Comparison of ENCODE assay signal across 22 cellular contexts in the genomic region with DNA sequence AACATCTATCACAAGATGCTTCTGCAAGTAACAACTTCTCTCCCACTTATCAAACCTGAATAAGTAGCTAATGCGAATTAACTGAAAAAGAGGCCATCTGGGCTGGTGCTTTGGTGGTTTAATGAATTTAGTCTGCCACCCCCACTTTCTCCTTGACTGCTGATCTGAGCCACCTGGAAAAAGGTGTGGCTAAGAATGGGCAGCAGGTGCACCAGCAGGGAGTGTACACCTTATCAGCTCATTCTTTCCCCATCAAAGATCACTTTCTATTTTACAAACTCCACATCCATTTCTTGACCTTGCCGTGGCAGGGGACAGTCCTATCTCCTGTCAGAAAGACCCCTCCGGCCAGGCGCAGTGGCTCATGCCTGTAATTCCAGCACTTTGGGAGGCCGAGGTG. TPM values are rescaled to one million over a fixed set of nuclear protein-coding genes. Genes with fewer than 3 reads are reported as not detected.
DNase-seq lines count a peak whose midpoint lies in the region; FAIRE-seq and TF ChIP-seq lines count a peak whose summit lies in the region.
"Had no signal": no experiment of that assay in that cellular context is flagged by ENCODE, and none has a peak within 500 bp of the region (broad histone marks: within the 10 kb centered on the region; RNA-seq: fewer than 3 reads in every experiment).

No MANE protein-coding gene starts in this region.

- H3K36me3 ChIP-seq in small intestine (ENCODE audit: control insufficient read depth in 2 of 2, insufficient read depth in 2 of 2, low read length in 2 of 2) (no peaks in the 10 kb centered on the region), Caco-2 (ENCODE audit: control insufficient read depth, insufficient read depth, low read length) (no peaks in the 10 kb centered on the region)
- H3K36me3 ChIP-seq: BLaER1 had no signal

- no peaks in the 10 kb centered on the region for H3K4me1 Mint-ChIP-seq in Caco-2 (ENCODE audit: low read depth, unreplicated experiment)
- H3K4me1 Mint-ChIP-seq: CD14-positive monocyte; CD4-positive, alpha-beta memory T cell had no signal

- no peaks in the 10 kb centered on the region for H3K9me3 Mint-ChIP-seq in Caco-2 (ENCODE audit: unreplicated experiment)
- H3K9me3 Mint-ChIP-seq: CD14-positive monocyte; CD4-positive, alpha-beta memory T cell; HFFc6 had no signal

- CTCF ChIA-PET in Caco-2 (lab: Charles Lee): no interaction called here

- no peaks in the 10 kb centered on the region for H3K36me3 Mint-ChIP-seq in Caco-2 (ENCODE audit: insufficient read depth, unreplicated experiment)
- H3K36me3 Mint-ChIP-seq: CD14-positive monocyte had no signal

- intact Hi-C loops in Caco-2 (cut with micrococcal nuclease; ENCODE audit: unreplicated experiment): no loop called here

- no peaks in the 10 kb centered on the region for H3K27me3 ChIP-seq in small intestine (ENCODE audit: control insufficient read depth in 2 of 2, insufficient read depth in 2 of 2, low read length in 2 of 2)
- no peaks in the 10 kb centered on the region; the same call in 1 of the 2 replicates for H3K27me3 ChIP-seq in Caco-2 (replicated peaks; ENCODE audit: control insufficient read depth, insufficient read depth, low read length)
- H3K27me3 ChIP-seq: BLaER1 had no signal

- no peak for TF ChIP-seq CTCF in Caco-2 (IDR thresholded peaks at IDR 0.05; ENCODE audit: insufficient read depth in 1 of 2, low read depth in 1 of 2, low read length in 1 of 2, severe bottlenecking in 1 of 2, unreplicated experiment in 1 of 2)

- H3K4me1 ChIP-seq in small intestine (ENCODE audit: control insufficient read depth in 2 of 2, insufficient read depth in 1 of 2, low read depth in 1 of 2, low read length in 1 of 2): no peaks in the 10 kb centered on the region
- H3K4me1 ChIP-seq in Caco-2: no peaks in the 10 kb centered on the region

- no peak overlapping the region for H3K4me3 ChIP-seq in small intestine (ENCODE audit: low read depth in 1 of 2, low read length in 2 of 2)
- no peak overlapping the region for H3K4me3 ChIP-seq in Caco-2 (ENCODE audit: low read depth, low read length)
- H3K4me3 ChIP-seq: BLaER1 had no signal

- no peak for FAIRE-seq in small intestine (lab: Jason Lieb, UNC)
- FAIRE-seq: G401.6, GM12891 had no signal

- POLR2A ChIA-PET in Caco-2 (lab: Charles Lee): no interaction called here

- no TSS peak for BruUV-seq in Caco-2 (replicated peaks; lab: Mats Ljungman, UMichigan)

- H3K27ac Mint-ChIP-seq in Caco-2 (ENCODE audit: unreplicated experiment): no peak overlapping the region
- H3K27ac Mint-ChIP-seq: CD14-positive monocyte; CD4-positive, alpha-beta memory T cell; HFFc6 had no signal

- no peaks in the 10 kb centered on the region for H3K9me3 ChIP-seq in small intestine (ENCODE audit: control insufficient read depth, low read depth)
- no peaks in the 10 kb centered on the region for H3K9me3 ChIP-seq in Caco-2
- H3K9me3 ChIP-seq: BLaER1 had no signal

- peaks cover 32% of the 10 kb centered on the region for H3K27me3 Mint-ChIP-seq in Caco-2 (ENCODE audit: insufficient read depth, unreplicated experiment)

- no peak overlapping the region for H3K4me3 Mint-ChIP-seq in Caco-2 (ENCODE audit: unreplicated experiment)
- H3K4me3 Mint-ChIP-seq: CD14-positive monocyte; CD4-positive, alpha-beta memory T cell; HFFc6 had no signal

- DNase-seq in NCI-H2107 treated with DMSO at 0.1 percent for 48 hours (lab: John Stamatoyannopoulos, UW; ENCODE audit: unreplicated experiment): peak; percentile 6
- no peak for DNase-seq in NCI-H2107 (lab: John Stamatoyannopoulos, UW)
- peak; percentile 24 for DNase-seq in NCI-H146 treated with DMSO at 0.1 percent for 48 hours (lab: John Stamatoyannopoulos, UW; ENCODE audit: unreplicated experiment)
- peak; percentile 38 for DNase-seq in NCI-H82 treated with DMSO at 0.1 percent for 48 hours (lab: John Stamatoyannopoulos, UW; ENCODE audit: unreplicated experiment)
- peak; percentile 70 for DNase-seq in small intestine
- DNase-seq in NOMO-1 treated with DMSO at 0.1 percent for 48 hours (lab: John Stamatoyannopoulos, UW; ENCODE audit: unreplicated experiment): no peak
- no peak for DNase-seq in Caco-2
- DNase-seq in mucosa of gallbladder (ENCODE audit: low spot score): no peak
- DNase-seq: 8988T; Calu3; CD4-positive, alpha-beta memory T cell; GOT3; H7; HFFc6 had no signal

- WGBS in small intestine, 3 donors: 5 to 61% (median 39%) methylated on average over 5 of the region's 5 CpGs

- H3K27ac ChIP-seq in small intestine (ENCODE audit: low read depth in 1 of 2, low read length in 1 of 2): no peak overlapping the region
- H3K27ac ChIP-seq: BLaER1, HL-60 had no signal

RNA-seq across cellular contexts. Expression of gene RFPL3, which starts 6.5 kb away (rescaled TPM):
- not detected for polyA plus RNA-seq in small intestine
- not detected in 2 replicates for total RNA-seq in Caco-2 (2022)
- not detected for total RNA-seq in mucosa of gallbladder
- total RNA-seq: A673; Calu3; CD4-positive, alpha-beta memory T cell; H7; HFFc6; HT1080 had no signal
- polyA plus RNA-seq: AG04450; CD14-positive monocyte; CD4-positive, alpha-beta memory T cell had no signal

RNA-seq across cellular contexts. Expression of gene RTCB, which starts 47.8 kb away (rescaled TPM):
- 100 to 1,000 TPM; 104 to 206 (median 141) TPM for polyA plus RNA-seq in small intestine
- total RNA-seq in Caco-2 (2022) (105 and 112 TPM in 2 replicates), mucosa of gallbladder (62.8 TPM)

Comparison
In these comparisons a context has a peak if more than half of its experiments do, and no peak if none do; other contexts are left out.
1. DNase-seq: peak in NCI-H2107 treated with DMSO at 0.1 percent for 48 hours (single experiment), NCI-H146 treated with DMSO at 0.1 percent for 48 hours (single experiment), NCI-H82 treated with DMSO at 0.1 percent for 48 hours (single experiment) and small intestine (single experiment); none in NCI-H2107 (single experiment), NOMO-1 treated with DMSO at 0.1 percent for 48 hours (single experiment), Caco-2 (0 of 2) and mucosa of gallbladder (single experiment).